In genomic region chr11:8699903-8700302, GRCh38 we compare ENCODE assay signal across 9 cellular contexts. TPM values are rescaled to one million over a fixed set of nuclear protein-coding genes. Genes with fewer than 3 reads are reported as not detected.
DNase-seq lines count a peak whose midpoint lies in the region; ATAC-seq, FAIRE-seq and TF ChIP-seq lines count a peak whose summit lies in the region.
"Had no signal": no experiment of that assay in that cellular context is flagged by ENCODE, and none has a peak within 500 bp of the region (broad histone marks: within the 10 kb centered on the region; RNA-seq: fewer than 3 reads in every experiment).

No MANE protein-coding gene starts in this region.

- peaks cover 47% of the 10 kb centered on the region for H3K36me3 ChIP-seq in upper lobe of right lung

- no peaks in the 10 kb centered on the region for H3K4me1 ChIP-seq in upper lobe of right lung

- TF ChIP-seq CTCF in dorsolateral prefrontal cortex (IDR thresholded peaks at IDR 0.05 in 54 of 56, conservative IDR thresholded peaks at IDR 0.05 in 2 of 56; ENCODE audit: low read depth in 1 of 56, partially characterized antibody in 56 of 56) (no peak), upper lobe of right lung (IDR thresholded peaks at IDR 0.05) (no peak)

- no peaks in the 10 kb centered on the region for H3K9me3 ChIP-seq in upper lobe of right lung

- TF ChIP-seq POLR2A in GM12891 (IDR thresholded peaks at IDR 0.05; ENCODE audit: low read depth, low read length) = no peak

- peak; percentile 12 for DNase-seq in DMS53 (lab: John Stamatoyannopoulos, UW)
- no peak for DNase-seq in DMS53 treated with DMSO at 0.1 percent for 48 hours (lab: John Stamatoyannopoulos, UW; ENCODE audit: unreplicated experiment)
- peak in 9 of 10 donors; percentile 43 to 83 (median 74) for DNase-seq in dorsolateral prefrontal cortex
- peak; percentile 77 for DNase-seq in medulla oblongata (ENCODE audit: extremely low spot score)
- DNase-seq in upper lobe of right lung = no peak
- no peak for DNase-seq in SHP77 (lab: John Stamatoyannopoulos, UW)
- no peak for DNase-seq in frontal cortex (ENCODE audit: low spot score in 2 of 2)
- DNase-seq in GM12891 (ENCODE audit: insufficient read length, low spot score) = no peak

- intact Hi-C loops in dorsolateral prefrontal cortex (cut with DNase I) (loop anchor here in 1 of 2 donors (5.0 kb wide), 2 partner anchors 112 to 317 kb away; a partner anchor contains a TSS), upper lobe of right lung (cut with DNase I) (no loop called here)

- ATAC-seq in upper lobe of right lung = peak; percentile 7

- H3K4me3 ChIP-seq in dorsolateral prefrontal cortex = no peak overlapping the region
- H3K4me3 ChIP-seq in upper lobe of right lung = no peak overlapping the region

- FAIRE-seq in frontal cortex (lab: Jason Lieb, UNC) (no peak), GM12891 (lab: Jason Lieb, UNC) (no peak)
- FAIRE-seq: A204.1 had no signal

- no peaks in the 10 kb centered on the region for H3K27me3 ChIP-seq in dorsolateral prefrontal cortex
- H3K27me3 ChIP-seq in upper lobe of right lung = no peaks in the 10 kb centered on the region

- peak overlapping the region; percentile 26 to 99 (median 91) for H3K27ac ChIP-seq in dorsolateral prefrontal cortex
- H3K27ac ChIP-seq in upper lobe of right lung = no peak overlapping the region

TF ChIP-seq in GM12891, 5 proteins besides CTCF, POLR2A, EP300 and RAD21:
- TF ChIP-seq TAF1 (IDR thresholded peaks at IDR 0.05; ENCODE audit: low read depth, low read length) (no peak), POU2F2 (IDR thresholded peaks at IDR 0.05; ENCODE audit: low read depth, low read length) (no peak), POLR2AphosphoS5 (IDR thresholded peaks at IDR 0.05; ENCODE audit: low read depth, low read length) (no peak), PAX5 (IDR thresholded peaks at IDR 0.05; ENCODE audit: insufficient read depth, low read length, severe bottlenecking) (no peak), SPI1 (IDR thresholded peaks at IDR 0.05; ENCODE audit: low read depth, low read length) (no peak)

RNA-seq across cellular contexts. Expression of gene RPL27A, which starts 17.3 kb away (rescaled TPM):
- 100 to 1,000 TPM; 155 to 321 (median 208) TPM for total RNA-seq in dorsolateral prefrontal cortex
- total RNA-seq in upper lobe of right lung = 835 TPM
- 667 TPM for total RNA-seq in frontal cortex
- 4,794 TPM for polyA plus RNA-seq in GM12891 (2012; ENCODE audit: low read depth, missing spikeins)

RNA-seq across cellular contexts. Expression of gene TRIM66, which starts 17.4 kb away (rescaled TPM):
- total RNA-seq in dorsolateral prefrontal cortex = 10 to 100 TPM in 119 of 120 experiments, 1 to 10 TPM in 1; 9.2 to 31.7 (median 18.5) TPM
- total RNA-seq in upper lobe of right lung = 15.0 TPM
- total RNA-seq in frontal cortex = 2.9 TPM
- polyA plus RNA-seq in GM12891 (2012; ENCODE audit: low read depth, missing spikeins) = 8.3 TPM

Comparison
In these comparisons a context has a peak if more than half of its experiments do, and no peak if none do; other contexts are left out.
1. DNase-seq: peak in DMS53 (single experiment), dorsolateral prefrontal cortex (9 of 10) and medulla oblongata (single experiment); none in DMS53 treated with DMSO at 0.1 percent for 48 hours (single experiment), upper lobe of right lung (single experiment), SHP77 (0 of 2), frontal cortex (0 of 2) and GM12891 (single experiment).